ENCODE assay signal across 13 cellular contexts in genomic region chr12:62468935-62469334, GRCh38. TPM values are rescaled to one million over a fixed set of nuclear protein-coding genes. Genes with fewer than 3 reads are reported as not detected.
DNase-seq lines count a peak whose midpoint lies in the region; ATAC-seq, FAIRE-seq and TF ChIP-seq lines count a peak whose summit lies in the region.
"Had no signal": no experiment of that assay in that cellular context is flagged by ENCODE, and none has a peak within 500 bp of the region (broad histone marks: within the 10 kb centered on the region; RNA-seq: fewer than 3 reads in every experiment).

No MANE protein-coding gene starts in this region.

- DNase-seq in BJ (ENCODE audit: low read depth) (no peak), astrocyte (ENCODE audit: low read depth) (no peak), nephron progenitor cell (no peak), head of caudate nucleus (no peak), gastrocnemius medialis (no peak), dermis blood vessel endothelial cell (no peak)
- DNase-seq: NCI-H748 treated with DMSO at 0.1 percent for 48 hours; stimulated activated CD4-positive, alpha-beta T cell treated with anti-CD3 and anti-CD28 coated beads, Interleukin-4, amount 100 ng/mL, for 4 hours; T1000 had no signal

- intact Hi-C loops in head of caudate nucleus (cut with DNase I) (no loop called here), gastrocnemius medialis (cut with DNase I; ENCODE audit: low total_unique reads) (no loop called here)

- POLR2A ChIA-PET in BJ (lab: Charles Lee), result interaction anchor here (0.7 kb wide), 1 partner anchor 475 kb away, joined by 17 read pairs; no protein-coding TSS in a partner anchor
- POLR2A ChIA-PET in HEK293 (lab: Yijun Ruan, JAX), result interaction anchor here (0.7 kb wide), 1 partner anchor 34 kb away, joined by 3 read pairs; no protein-coding TSS in a partner anchor

- H3K36me3 Mint-ChIP-seq in astrocyte (ENCODE audit: low read depth, unreplicated experiment), result no peaks in the 10 kb centered on the region
- no peaks in the 10 kb centered on the region for H3K36me3 Mint-ChIP-seq in nephron progenitor cell (ENCODE audit: low read depth)

- H3K27me3 ChIP-seq in BJ (ENCODE audit: control insufficient read depth, insufficient read depth, low read length) (no peaks in the 10 kb centered on the region), astrocyte (ENCODE audit: insufficient read depth, low read length) (no peaks in the 10 kb centered on the region), gastrocnemius medialis (no peaks in the 10 kb centered on the region)

- H3K4me3 ChIP-seq in BJ (ENCODE audit: low read depth, low read length) (0 out of 2 replicates have a peak overlapping the region, but pooled peaks have one; percentile 1), HEK293 (ENCODE audit: low read depth, low read length) (no peak overlapping the region; the same call in 1 of the 2 replicates), astrocyte (ENCODE audit: insufficient read depth, low read depth, low read length) (peak overlapping the region; percentile 4), gastrocnemius medialis (peak overlapping the region in 2 of 4 donors; percentile 88 to 95)

- H3K4me3 Mint-ChIP-seq in astrocyte (ENCODE audit: unreplicated experiment) (peak overlapping the region; percentile 75), nephron progenitor cell (peak overlapping the region; percentile 93)

- no peak overlapping the region for H3K27ac ChIP-seq in HEK293 (ENCODE audit: extremely low read depth, low read depth, low read length)
- H3K27ac ChIP-seq in astrocyte (ENCODE audit: low read depth, low read length), result no peak overlapping the region
- H3K27ac ChIP-seq in gastrocnemius medialis, result no peak overlapping the region

- H3K36me3 ChIP-seq in BJ (ENCODE audit: control insufficient read depth, insufficient read depth, low read length), result no peaks in the 10 kb centered on the region
- H3K36me3 ChIP-seq in HEK293 (ENCODE audit: control insufficient read depth in 2 of 2, insufficient read depth in 1 of 2, low read length in 2 of 2), result peaks cover 0 to 4% of the 10 kb centered on the region in 2 experiments; a peak in 2 of 3 replicates
- H3K36me3 ChIP-seq in astrocyte (ENCODE audit: insufficient read depth, low read length), result no peaks in the 10 kb centered on the region
- no peaks in the 10 kb centered on the region for H3K36me3 ChIP-seq in gastrocnemius medialis

- H3K9me3 Mint-ChIP-seq in astrocyte (ENCODE audit: unreplicated experiment), result peaks cover 2% of the 10 kb centered on the region
- peaks cover 8% of the 10 kb centered on the region for H3K9me3 Mint-ChIP-seq in nephron progenitor cell
- H3K9me3 Mint-ChIP-seq: activated naive CD4-positive, alpha-beta T cell treated with anti-CD3 and anti-CD28 coated beads, Interleukin-2, amount 50 U/mL, for 72 hours had no signal

- FAIRE-seq in astrocyte (lab: Jason Lieb, UNC), result no peak
- FAIRE-seq: frontal cortex had no signal

- no peak for ATAC-seq in gastrocnemius medialis
- no peak for ATAC-seq in HG02759 (IDR thresholded peaks at IDR 0.05; ENCODE audit: unreplicated experiment)
- ATAC-seq: activated naive CD4-positive, alpha-beta T cell treated with anti-CD3 and anti-CD28 coated beads, Interleukin-2, amount 50 U/mL, for 72 hours had no signal

- no peak for TF ChIP-seq CTCF in BJ (IDR thresholded peaks at IDR 0.05; ENCODE audit: insufficient read depth, low read depth, low read length)
- no peak for TF ChIP-seq CTCF in HEK293 (tag by site-specific recombination; IDR thresholded peaks at IDR 0.05)
- no peak for TF ChIP-seq CTCF in astrocyte (IDR thresholded peaks at IDR 0.05; ENCODE audit: insufficient read depth, low read depth, low read length)
- no peak for TF ChIP-seq CTCF in nephron progenitor cell (IDR thresholded peaks at IDR 0.05)
- TF ChIP-seq CTCF in gastrocnemius medialis (IDR thresholded peaks at IDR 0.05 in 4 of 5, conservative IDR thresholded peaks at IDR 0.05 in 1 of 5), result no peak

- peak overlapping the region; percentile 90 for H3K4me2 ChIP-seq in astrocyte (ENCODE audit: low read length)

- CTCF ChIA-PET in BJ (lab: Yijun Ruan, JAX) (interaction anchor here (5.2 kb wide), 1 partner anchor 32 kb away, joined by 30 read pairs; no protein-coding TSS in a partner anchor), HEK293 (lab: Yijun Ruan, JAX) (interaction anchor here (0.7 to 2.7 kb wide), 4 partner anchors 26 to 95 kb away, joined by 4 to 10 read pairs (median 4); no protein-coding TSS in a partner anchor)

- H3K27ac Mint-ChIP-seq in astrocyte (ENCODE audit: unreplicated experiment) (no peak overlapping the region), nephron progenitor cell (no peak overlapping the region)
- H3K27ac Mint-ChIP-seq: activated naive CD4-positive, alpha-beta T cell treated with anti-CD3 and anti-CD28 coated beads, Interleukin-2, amount 50 U/mL, for 72 hours had no signal

- peaks cover 79% of the 10 kb centered on the region for H3K79me2 ChIP-seq in astrocyte (ENCODE audit: insufficient read depth, low read length)

- peaks cover 8% of the 10 kb centered on the region for H3K4me1 Mint-ChIP-seq in astrocyte (ENCODE audit: low read depth, unreplicated experiment)
- peaks cover 23% of the 10 kb centered on the region for H3K4me1 Mint-ChIP-seq in nephron progenitor cell

- no peak overlapping the region for H2AFZ ChIP-seq in astrocyte (ENCODE audit: low read depth, low read length)

- peaks cover 7% of the 10 kb centered on the region; the same call in 1 of the 2 replicates for H3K4me1 ChIP-seq in HEK293 (ENCODE audit: control insufficient read depth, insufficient read depth, low read length)
- H3K4me1 ChIP-seq in astrocyte (ENCODE audit: insufficient read depth, low read length), result peaks cover 11% of the 10 kb centered on the region
- peaks cover 41 to 54% of the 10 kb centered on the region in 2 donors for H3K4me1 ChIP-seq in gastrocnemius medialis

- no peak overlapping the region for H3K9ac ChIP-seq in astrocyte (ENCODE audit: low read length)

- peaks cover 50% of the 10 kb centered on the region for H4K20me1 ChIP-seq in astrocyte (ENCODE audit: insufficient read depth, low read length)

- in situ Hi-C loops in gastrocnemius medialis (cut with MboI; ENCODE audit: low sequenced_read_pairs in 4 of 4), result loop anchor here in 1 of 4 donors (5.0 kb wide), 1 partner anchor 207 kb away; the partner anchor contains the start of gene USP15

- no peak for TF ChIP-seq POLR2A in gastrocnemius medialis (IDR thresholded peaks at IDR 0.05)

- H3K27me3 Mint-ChIP-seq in astrocyte (ENCODE audit: low read depth, unreplicated experiment), result no peaks in the 10 kb centered on the region
- H3K27me3 Mint-ChIP-seq in nephron progenitor cell (ENCODE audit: low read depth, poor library complexity), result no peaks in the 10 kb centered on the region

- H3K9me3 ChIP-seq in HEK293 (ENCODE audit: control insufficient read depth, insufficient read depth, low read depth, low read length), result no peaks in the 10 kb centered on the region
- no peaks in the 10 kb centered on the region for H3K9me3 ChIP-seq in astrocyte (ENCODE audit: insufficient read depth, low read depth, low read length)
- no peaks in the 10 kb centered on the region for H3K9me3 ChIP-seq in gastrocnemius medialis

TF ChIP-seq in HEK293, 187 proteins besides CTCF, POLR2A, EP300 and RAD21 (continues in another document):
- TF ChIP-seq ZSCAN23 (tag by site-specific recombination; IDR thresholded peaks at IDR 0.05), result no peak
- TF ChIP-seq ZNF830 (tag by site-specific recombination; IDR thresholded peaks at IDR 0.05; ENCODE audit: low read depth), result no peak
- TF ChIP-seq ZNF600 (tag by site-specific recombination; IDR thresholded peaks at IDR 0.05), result peak; percentile 49; the same call in 1 of the 2 replicates
- no peak for TF ChIP-seq SP3 (tag by site-specific recombination; IDR thresholded peaks at IDR 0.05)
- 0 out of 2 replicates have a peak, but pooled peaks have one; percentile 28 for TF ChIP-seq ZBTB17 (tag by site-specific recombination; IDR thresholded peaks at IDR 0.05)
- no peak for TF ChIP-seq ZNF223 (tag by site-specific recombination; IDR thresholded peaks at IDR 0.05)
- TF ChIP-seq PRDM6 (tag by site-specific recombination; IDR thresholded peaks at IDR 0.05), result no peak
- no peak for TF ChIP-seq ZNF133 (tag by site-specific recombination; IDR thresholded peaks at IDR 0.05)
- TF ChIP-seq ZNF404 (tag by site-specific recombination; IDR thresholded peaks at IDR 0.05), result no peak
- no peak for TF ChIP-seq GFI1B (tag by site-specific recombination; IDR thresholded peaks at IDR 0.05)
- TF ChIP-seq ZNF248 (tag by site-specific recombination; IDR thresholded peaks at IDR 0.05), result no peak
- TF ChIP-seq ZNF169 (tag by site-specific recombination; IDR thresholded peaks at IDR 0.05), result no peak
- no peak for TF ChIP-seq FEZF1 (tag by site-specific recombination; IDR thresholded peaks at IDR 0.05)
- TF ChIP-seq ZNF18 (tag by site-specific recombination; IDR thresholded peaks at IDR 0.05), result peak; percentile 63; the same call in 1 of the 2 replicates

RNA-seq across cellular contexts. Expression of gene MON2, which starts 2.3 kb away (rescaled TPM):
- 7.8 and 14.8 TPM in 2 replicates for polyA plus RNA-seq in BJ (2011; rRNA removed)
- 22.6 and 29.5 TPM in 2 replicates for polyA minus RNA-seq in BJ (2011; rRNA and poly(A)+ RNA removed)
- total RNA-seq in astrocyte, result 38.8 and 39.7 TPM in 2 replicates
- total RNA-seq in gastrocnemius medialis, result 10 to 100 TPM in 3 of 4 donors, 1 to 10 TPM in 1; 9.2 to 57.2 (median 12.9) TPM
- 37.0 and 39.7 TPM in 2 replicates for total RNA-seq in dermis blood vessel endothelial cell
